8 cellular contexts compared by ENCODE assay signal in the genomic region with DNA sequence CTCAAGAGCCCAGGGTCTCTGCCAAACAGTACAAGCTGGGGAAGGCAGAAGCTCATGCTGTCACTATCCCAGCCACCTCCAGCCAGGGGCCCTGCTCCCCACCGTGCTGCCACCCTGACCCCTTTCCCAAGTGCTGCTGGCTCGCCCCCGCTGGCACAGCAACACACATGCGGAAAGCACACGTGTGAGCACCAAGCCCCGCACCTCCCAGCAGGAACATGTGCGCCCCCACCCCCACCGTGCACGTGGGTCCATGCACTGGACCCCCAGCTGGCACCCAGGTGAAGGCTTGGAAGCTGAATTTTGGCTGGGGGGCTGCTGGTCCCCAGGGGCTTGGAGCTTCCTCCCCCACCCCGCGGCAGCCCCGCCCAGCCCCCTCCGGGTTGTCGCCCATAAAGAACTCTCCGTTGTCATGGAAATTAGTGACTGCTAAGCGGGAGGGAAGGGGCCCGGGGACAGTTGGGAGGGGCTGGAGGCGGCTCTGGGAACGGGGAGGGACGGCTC.
DNase-seq lines count a peak whose midpoint lies in the region; ATAC-seq and TF ChIP-seq lines count a peak whose summit lies in the region.

No MANE protein-coding gene starts in this region.

- H3K4me3 ChIP-seq in MM.1S (ENCODE audit: low read length) (peak overlapping the region; percentile 31; the same call in 1 of the 2 replicates), coronary artery (peak overlapping the region; percentile 58), brain microvascular endothelial cell (ENCODE audit: low read depth, low read length) (no peak overlapping the region)

- H3K27me3 ChIP-seq in MM.1S (replicated peaks; ENCODE audit: insufficient read depth, low read length) (peaks cover 50% of the 10 kb centered on the region), brain microvascular endothelial cell (replicated peaks) (peaks cover 28% of the 10 kb centered on the region)

- H3K79me2 ChIP-seq in MM.1S (ENCODE audit: low read length): no peaks in the 10 kb centered on the region

- in situ Hi-C loops in brain microvascular endothelial cell (cut with HindIII; ENCODE audit: low pct_ligation_motif_present, low sequenced_read_pairs): no loop called here

- no peaks in the 10 kb centered on the region for H3F3A ChIP-seq in MM.1S (ENCODE audit: insufficient read depth, low read length)

- no peaks in the 10 kb centered on the region for H3K4me1 ChIP-seq in MM.1S (ENCODE audit: low read length)

- H3K4me2 ChIP-seq in MM.1S (ENCODE audit: low read depth, low read length): peak overlapping the region; percentile 59; the same call in 1 of the 2 replicates

- H3K27ac ChIP-seq in MM.1S (ENCODE audit: low read length): no peak overlapping the region
- no peak overlapping the region for H3K27ac ChIP-seq in coronary artery
- H3K27ac ChIP-seq in brain microvascular endothelial cell: no peak overlapping the region

- DNase-seq in NCI-H524 (lab: John Stamatoyannopoulos, UW) (peak; percentile 42 to 54), NCI-H524 treated with DMSO at 0.1 percent for 48 hours (lab: John Stamatoyannopoulos, UW) (no peak), MM.1S (no peak), coronary artery (ENCODE audit: low spot score) (no peak), putamen (ENCODE audit: low spot score) (peak; percentile 39), brain microvascular endothelial cell (no peak)
- no peak for DNase-seq in activated CD4-positive, CD25-positive, alpha-beta regulatory T cell treated with anti-CD3 and anti-CD28 coated beads, Interleukin-2, amount 50 U/mL, for 72 hours

- no peaks in the 10 kb centered on the region for H3K9me2 ChIP-seq in MM.1S (replicated peaks; ENCODE audit: insufficient read depth, low read length)

- TF ChIP-seq CTCF in MM.1S (IDR thresholded peaks at IDR 0.05; ENCODE audit: low read length): no peak
- TF ChIP-seq CTCF in coronary artery (IDR thresholded peaks at IDR 0.05): no peak
- no peak for TF ChIP-seq CTCF in brain microvascular endothelial cell (IDR thresholded peaks at IDR 0.05; ENCODE audit: low read depth, low read length, missing control alignments)

- no peak overlapping the region for H3K9ac ChIP-seq in MM.1S (ENCODE audit: low read length)

- no peaks in the 10 kb centered on the region for H4K20me1 ChIP-seq in MM.1S (ENCODE audit: insufficient read depth, low read length)

- no peak overlapping the region for H2AFZ ChIP-seq in MM.1S (ENCODE audit: low read length)

- ATAC-seq in HG03135 (IDR thresholded peaks at IDR 0.05; ENCODE audit: unreplicated experiment): no peak

- no peaks in the 10 kb centered on the region for H3K9me3 ChIP-seq in MM.1S (replicated peaks; ENCODE audit: insufficient read depth, low read length)

- H3K36me3 ChIP-seq in MM.1S (replicated peaks; ENCODE audit: insufficient read depth, low read length): no peaks in the 10 kb centered on the region
- H3K36me3 ChIP-seq in brain microvascular endothelial cell (replicated peaks): no peaks in the 10 kb centered on the region

Comparison
In these comparisons a context has a peak if more than half of its experiments do, and no peak if none do; other contexts are left out.
1. DNase-seq: peak in NCI-H524 (2 of 2) and putamen (single experiment); none in NCI-H524 treated with DMSO at 0.1 percent for 48 hours (single experiment), MM.1S (single experiment), coronary artery (single experiment), brain microvascular endothelial cell (single experiment) and activated CD4-positive, CD25-positive, alpha-beta regulatory T cell treated with anti-CD3 and anti-CD28 coated beads, Interleukin-2, amount 50 U/mL, for 72 hours (single experiment).